Comparison of ENCODE assay signal across 1 cellular context in the genomic region with DNA sequence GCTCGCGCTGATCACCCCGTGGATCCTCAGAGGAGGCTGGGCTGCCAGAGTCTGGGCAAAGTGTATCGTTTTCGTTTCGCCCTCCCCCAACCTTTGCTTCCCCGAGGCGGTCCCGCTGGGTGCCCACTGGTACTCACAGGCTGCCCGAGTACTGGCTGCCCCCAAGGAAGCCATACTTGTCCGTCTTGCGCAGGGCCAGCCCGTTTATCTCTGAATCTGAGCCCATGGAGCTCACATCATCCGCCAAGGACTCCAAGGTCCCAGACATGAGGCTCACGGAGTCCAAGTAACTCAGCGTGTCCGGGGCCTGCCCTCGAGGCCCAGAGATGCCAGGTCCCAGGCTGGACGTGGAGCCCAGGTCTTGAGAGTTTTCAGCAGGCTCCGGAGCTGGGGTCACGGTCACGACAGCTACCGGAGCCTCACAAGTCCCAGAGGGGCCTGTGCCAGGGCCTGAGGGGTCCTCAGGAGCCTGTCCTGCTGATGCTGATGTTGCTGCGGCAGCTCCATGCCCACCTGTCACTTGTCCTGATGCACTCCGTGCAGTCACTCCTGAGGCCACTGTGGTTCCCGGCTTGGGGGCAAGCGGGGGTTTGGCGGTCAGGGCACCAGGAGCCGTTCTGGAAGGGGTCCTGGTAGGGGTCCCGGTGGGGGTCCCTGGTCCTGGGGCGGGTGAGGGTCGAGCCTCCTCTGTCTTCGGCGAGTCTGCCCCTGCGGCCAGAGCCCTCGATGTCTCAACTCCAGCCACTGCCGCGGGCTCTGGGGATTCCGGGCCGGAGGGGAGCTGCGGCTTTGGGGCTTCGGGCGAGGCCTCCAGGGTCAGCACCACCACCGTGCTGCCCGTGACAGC.
TF ChIP-seq lines count a peak whose summit lies in the region.

No MANE protein-coding gene starts in this region.

TF ChIP-seq in GM23338, 12 proteins besides CTCF, POLR2A, EP300 and RAD21 (continued from another document):
- TF ChIP-seq, protein P1, sequence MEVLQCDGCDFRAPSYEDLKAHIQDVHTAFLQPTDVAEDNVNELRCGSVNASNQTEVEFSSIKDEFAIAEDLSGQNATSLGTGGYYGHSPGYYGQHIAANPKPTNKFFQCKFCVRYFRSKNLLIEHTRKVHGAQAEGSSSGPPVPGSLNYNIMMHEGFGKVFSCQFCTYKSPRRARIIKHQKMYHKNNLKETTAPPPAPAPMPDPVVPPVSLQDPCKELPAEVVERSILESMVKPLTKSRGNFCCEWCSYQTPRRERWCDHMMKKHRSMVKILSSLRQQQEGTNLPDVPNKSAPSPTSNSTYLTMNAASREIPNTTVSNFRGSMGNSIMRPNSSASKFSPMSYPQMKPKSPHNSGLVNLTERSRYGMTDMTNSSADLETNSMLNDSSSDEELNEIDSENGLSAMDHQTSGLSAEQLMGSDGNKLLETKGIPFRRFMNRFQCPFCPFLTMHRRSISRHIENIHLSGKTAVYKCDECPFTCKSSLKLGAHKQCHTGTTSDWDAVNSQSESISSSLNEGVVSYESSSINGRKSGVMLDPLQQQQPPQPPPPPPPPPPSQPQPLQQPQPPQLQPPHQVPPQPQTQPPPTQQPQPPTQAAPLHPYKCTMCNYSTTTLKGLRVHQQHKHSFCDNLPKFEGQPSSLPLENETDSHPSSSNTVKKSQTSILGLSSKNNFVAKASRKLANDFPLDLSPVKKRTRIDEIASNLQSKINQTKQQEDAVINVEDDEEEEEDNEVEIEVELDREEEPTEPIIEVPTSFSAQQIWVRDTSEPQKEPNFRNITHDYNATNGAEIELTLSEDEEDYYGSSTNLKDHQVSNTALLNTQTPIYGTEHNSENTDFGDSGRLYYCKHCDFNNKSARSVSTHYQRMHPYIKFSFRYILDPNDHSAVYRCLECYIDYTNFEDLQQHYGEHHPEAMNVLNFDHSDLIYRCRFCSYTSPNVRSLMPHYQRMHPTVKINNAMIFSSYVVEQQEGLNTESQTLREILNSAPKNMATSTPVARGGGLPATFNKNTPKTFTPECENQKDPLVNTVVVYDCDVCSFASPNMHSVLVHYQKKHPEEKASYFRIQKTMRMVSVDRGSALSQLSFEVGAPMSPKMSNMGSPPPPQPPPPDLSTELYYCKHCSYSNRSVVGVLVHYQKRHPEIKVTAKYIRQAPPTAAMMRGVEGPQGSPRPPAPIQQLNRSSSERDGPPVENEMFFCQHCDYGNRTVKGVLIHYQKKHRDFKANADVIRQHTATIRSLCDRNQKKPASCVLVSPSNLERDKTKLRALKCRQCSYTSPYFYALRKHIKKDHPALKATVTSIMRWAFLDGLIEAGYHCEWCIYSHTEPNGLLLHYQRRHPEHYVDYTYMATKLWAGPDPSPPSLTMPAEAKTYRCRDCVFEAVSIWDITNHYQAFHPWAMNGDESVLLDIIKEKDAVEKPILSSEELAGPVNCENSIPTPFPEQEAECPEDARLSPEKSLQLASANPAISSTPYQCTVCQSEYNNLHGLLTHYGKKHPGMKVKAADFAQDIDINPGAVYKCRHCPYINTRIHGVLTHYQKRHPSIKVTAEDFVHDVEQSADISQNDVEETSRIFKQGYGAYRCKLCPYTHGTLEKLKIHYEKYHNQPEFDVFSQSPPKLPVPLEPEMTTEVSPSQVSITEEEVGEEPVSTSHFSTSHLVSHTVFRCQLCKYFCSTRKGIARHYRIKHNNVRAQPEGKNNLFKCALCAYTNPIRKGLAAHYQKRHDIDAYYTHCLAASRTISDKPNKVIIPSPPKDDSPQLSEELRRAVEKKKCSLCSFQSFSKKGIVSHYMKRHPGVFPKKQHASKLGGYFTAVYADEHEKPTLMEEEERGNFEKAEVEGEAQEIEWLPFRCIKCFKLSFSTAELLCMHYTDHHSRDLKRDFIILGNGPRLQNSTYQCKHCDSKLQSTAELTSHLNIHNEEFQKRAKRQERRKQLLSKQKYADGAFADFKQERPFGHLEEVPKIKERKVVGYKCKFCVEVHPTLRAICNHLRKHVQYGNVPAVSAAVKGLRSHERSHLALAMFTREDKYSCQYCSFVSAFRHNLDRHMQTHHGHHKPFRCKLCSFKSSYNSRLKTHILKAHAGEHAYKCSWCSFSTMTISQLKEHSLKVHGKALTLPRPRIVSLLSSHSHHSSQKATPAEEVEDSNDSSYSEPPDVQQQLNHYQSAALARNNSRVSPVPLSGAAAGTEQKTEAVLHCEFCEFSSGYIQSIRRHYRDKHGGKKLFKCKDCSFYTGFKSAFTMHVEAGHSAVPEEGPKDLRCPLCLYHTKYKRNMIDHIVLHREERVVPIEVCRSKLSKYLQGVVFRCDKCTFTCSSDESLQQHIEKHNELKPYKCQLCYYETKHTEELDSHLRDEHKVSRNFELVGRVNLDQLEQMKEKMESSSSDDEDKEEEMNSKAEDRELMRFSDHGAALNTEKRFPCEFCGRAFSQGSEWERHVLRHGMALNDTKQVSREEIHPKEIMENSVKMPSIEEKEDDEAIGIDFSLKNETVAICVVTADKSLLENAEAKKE (CRISPR knock-in tag; IDR thresholded peaks at IDR 0.05), result no peak
- TF ChIP-seq CREB1 (CRISPR knock-in tag; IDR thresholded peaks at IDR 0.05; ENCODE audit: low read depth), result no peak
- no peak for TF ChIP-seq STAT1 (IDR thresholded peaks at IDR 0.05; ENCODE audit: unreplicated experiment)
- no peak for TF ChIP-seq JUNB (IDR thresholded peaks at IDR 0.05; ENCODE audit: unreplicated experiment)
- TF ChIP-seq, protein P2, sequence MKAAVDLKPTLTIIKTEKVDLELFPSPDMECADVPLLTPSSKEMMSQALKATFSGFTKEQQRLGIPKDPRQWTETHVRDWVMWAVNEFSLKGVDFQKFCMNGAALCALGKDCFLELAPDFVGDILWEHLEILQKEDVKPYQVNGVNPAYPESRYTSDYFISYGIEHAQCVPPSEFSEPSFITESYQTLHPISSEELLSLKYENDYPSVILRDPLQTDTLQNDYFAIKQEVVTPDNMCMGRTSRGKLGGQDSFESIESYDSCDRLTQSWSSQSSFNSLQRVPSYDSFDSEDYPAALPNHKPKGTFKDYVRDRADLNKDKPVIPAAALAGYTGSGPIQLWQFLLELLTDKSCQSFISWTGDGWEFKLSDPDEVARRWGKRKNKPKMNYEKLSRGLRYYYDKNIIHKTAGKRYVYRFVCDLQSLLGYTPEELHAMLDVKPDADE (IDR thresholded peaks at IDR 0.05), result no peak
- TF ChIP-seq POLR2AphosphoS5 (IDR thresholded peaks at IDR 0.05; ENCODE audit: low read depth), result no peak
- no peak for TF ChIP-seq ZNF114 (CRISPR knock-in tag; IDR thresholded peaks at IDR 0.05)
- no peak for TF ChIP-seq ZNF331 (CRISPR knock-in tag; IDR thresholded peaks at IDR 0.05; ENCODE audit: low read depth)
